20 cellular contexts compared by ENCODE assay signal in genomic region chr6:54929245-54929909, GRCh38.
"Had no signal": no experiment of that assay in that cellular context is flagged by ENCODE, and none has a peak within 500 bp of the region (broad histone marks: within the 10 kb centered on the region; RNA-seq: fewer than 3 reads in every experiment).

No MANE protein-coding gene starts in this region.

- H3K27ac Mint-ChIP-seq: naive B cell; nephron; stimulated activated memory B cell treated with anti-CD40 and anti-IgM and Interleukin-4, amounts not matched to agents 10 μg/mL and 1 μg/mL and 100 μg/mL, for 72 hours; stimulated activated naive CD8-positive, alpha-beta T cell treated with anti-CD3 and anti-CD28 coated beads, Interleukin-15, amount 100 ng/mL, for 72 hours had no signal

- H3K27me3 Mint-ChIP-seq: naive B cell; stimulated activated memory B cell treated with anti-CD40 and anti-IgM and Interleukin-4, amounts not matched to agents 10 μg/mL and 1 μg/mL and 100 μg/mL, for 72 hours; stimulated activated naive CD8-positive, alpha-beta T cell treated with anti-CD3 and anti-CD28 coated beads, Interleukin-15, amount 100 ng/mL, for 72 hours had no signal

- H3K4me1 Mint-ChIP-seq: naive B cell; nephron; stimulated activated memory B cell treated with anti-CD40 and anti-IgM and Interleukin-4, amounts not matched to agents 10 μg/mL and 1 μg/mL and 100 μg/mL, for 72 hours; stimulated activated naive CD8-positive, alpha-beta T cell treated with anti-CD3 and anti-CD28 coated beads, Interleukin-15, amount 100 ng/mL, for 72 hours had no signal

- H3K36me3 Mint-ChIP-seq: stimulated activated memory B cell treated with anti-CD40 and anti-IgM and Interleukin-4, amounts not matched to agents 10 μg/mL and 1 μg/mL and 100 μg/mL, for 72 hours had no signal

- H3K27ac ChIP-seq: colonic mucosa, heart left ventricle, parathyroid adenoma, prostate gland, spleen, testis had no signal

- H3K4me1 ChIP-seq: colonic mucosa, heart left ventricle, parathyroid adenoma, prostate gland, spleen, testis had no signal

- ATAC-seq: esophagus mucosa; heart left ventricle; sciatic nerve; stimulated activated memory B cell treated with anti-CD40 and anti-IgM and Interleukin-4, amounts not matched to agents 10 μg/mL and 1 μg/mL and 100 μg/mL, for 72 hours; stimulated activated naive CD8-positive, alpha-beta T cell treated with anti-CD3 and anti-CD28 coated beads, Interleukin-15, amount 100 ng/mL, for 72 hours had no signal

- H3K9me3 ChIP-seq: colonic mucosa, prostate gland, testis had no signal

- H3K4me3 ChIP-seq: colonic mucosa, heart left ventricle, prostate gland, spleen, testis had no signal

- DNase-seq: colonic mucosa; effector CD4-positive, alpha-beta T cell; heart left ventricle; hypothalamus; kidney glomerular epithelial cell; mesendoderm; naive B cell; spleen; stimulated activated CD4-positive, alpha-beta T cell treated with anti-CD3 and anti-CD28 coated beads, Interleukin-15, amount 100 ng/mL, for 24 hours; stimulated activated CD4-positive, alpha-beta T cell treated with anti-CD3 and anti-CD28 coated beads, Interleukin-1b, Interleukin-23, amount 100 ng/mL, for 48 hours; stimulated activated CD4-positive, alpha-beta T cell treated with anti-CD3 and anti-CD28 coated beads, Interleukin-4, amount 100 ng/mL, for 24 hours; stimulated activated naive CD8-positive, alpha-beta T cell treated with anti-CD3 and anti-CD28 coated beads, Interleukin-15, amount 100 ng/mL, for 72 hours; testis; trophoblast cell had no signal

- H3K36me3 ChIP-seq: colonic mucosa, heart left ventricle, prostate gland, spleen had no signal

- H3K27me3 ChIP-seq: colonic mucosa, heart left ventricle, spleen, testis had no signal

- H3K4me3 Mint-ChIP-seq: naive B cell; nephron; stimulated activated memory B cell treated with anti-CD40 and anti-IgM and Interleukin-4, amounts not matched to agents 10 μg/mL and 1 μg/mL and 100 μg/mL, for 72 hours; stimulated activated naive CD8-positive, alpha-beta T cell treated with anti-CD3 and anti-CD28 coated beads, Interleukin-15, amount 100 ng/mL, for 72 hours had no signal
